Comparison of ENCODE assay signal across 8 cellular contexts in the genomic region with DNA sequence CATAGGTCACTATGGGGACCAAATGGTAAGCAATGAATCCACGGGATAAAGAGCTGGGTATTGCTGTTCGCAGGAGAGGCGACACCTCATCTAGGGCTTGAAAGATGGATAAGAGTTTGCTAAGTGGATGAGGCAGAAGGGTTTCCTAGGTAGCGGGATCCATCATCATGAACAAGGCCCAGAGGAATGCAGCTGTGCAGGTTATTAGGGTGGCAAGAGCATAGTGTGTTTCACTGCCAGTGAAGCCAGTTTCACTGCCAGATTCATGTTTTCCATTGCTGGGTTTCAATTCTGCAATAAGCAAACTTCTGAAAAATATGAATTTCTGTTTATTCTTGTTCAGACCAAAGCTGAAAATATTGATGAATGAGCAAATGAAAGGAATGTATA. TPM values are rescaled to one million over a fixed set of nuclear protein-coding genes. Genes with fewer than 3 reads are reported as not detected.
DNase-seq lines count a peak whose midpoint lies in the region; ATAC-seq and TF ChIP-seq lines count a peak whose summit lies in the region.

No MANE protein-coding gene starts in this region.

- H3K4me2 ChIP-seq in DND-41 (ENCODE audit: insufficient read depth, low read length), result peak overlapping the region; percentile 73

- peak overlapping the region; percentile 89 for H3K27ac ChIP-seq in DND-41 (ENCODE audit: low read length)

- H3K36me3 ChIP-seq in DND-41 (ENCODE audit: insufficient read depth, low read length), result no peaks in the 10 kb centered on the region

- peaks cover 34% of the 10 kb centered on the region for H3K4me1 ChIP-seq in DND-41 (ENCODE audit: insufficient read depth, low read length)

- peaks cover 25 to 26% of the 10 kb centered on the region in 2 donors for H3K4me1 Mint-ChIP-seq in effector memory CD8-positive, alpha-beta T cell (ENCODE audit: low read depth in 2 of 2)

- no peaks in the 10 kb centered on the region for H3K27me3 ChIP-seq in DND-41 (ENCODE audit: insufficient read depth, low read length, poor library complexity)

- H2AFZ ChIP-seq in DND-41 (ENCODE audit: low read depth, low read length), result peak overlapping the region; percentile 84

- H3K9me3 ChIP-seq in DND-41 (ENCODE audit: insufficient read depth, low read length, severe bottlenecking), result no peaks in the 10 kb centered on the region

- H3K4me3 ChIP-seq in DND-41 (ENCODE audit: low read depth in 1 of 2, low read length in 2 of 2), result peak overlapping the region in 1 of 2 experiments; percentile 55; a peak in 2 of 4 replicates

- no peak for TF ChIP-seq CTCF in DND-41 (IDR thresholded peaks at IDR 0.05; ENCODE audit: borderline replicate concordance, extremely low read depth, low read length, poor library complexity, severe bottlenecking)

- peak overlapping the region; percentile 89 to 95 for H3K27ac Mint-ChIP-seq in effector memory CD8-positive, alpha-beta T cell

- no peaks in the 10 kb centered on the region for H4K20me1 ChIP-seq in DND-41 (ENCODE audit: insufficient read depth, low read length)

- ATAC-seq in DND-41 (ENCODE audit: insufficient read depth, low read depth), result no peak
- ATAC-seq in GM21381 (IDR thresholded peaks at IDR 0.05; ENCODE audit: unreplicated experiment), result peak; percentile 40
- ATAC-seq in effector memory CD8-positive, alpha-beta T cell (replicated peaks), result no peak

- no peaks in the 10 kb centered on the region for H3K79me2 ChIP-seq in DND-41 (ENCODE audit: insufficient read depth, low read length)

- no peak for DNase-seq in DND-41
- DNase-seq in HT1080 (ENCODE audit: low read depth), result peak; percentile 43
- DNase-seq in effector memory CD8-positive, alpha-beta T cell, result no peak
- DNase-seq in cortex of kidney (lab: John Stamatoyannopoulos, UW), result no peak
- DNase-seq in NCI-H510A (lab: John Stamatoyannopoulos, UW), result no peak
- no peak for DNase-seq in DMS 273 treated with DMSO at 0.1 percent for 48 hours (lab: John Stamatoyannopoulos, UW)
- no peak for DNase-seq in GM19238 (ENCODE audit: insufficient read length, low spot score)

- H3K27me3 Mint-ChIP-seq in effector memory CD8-positive, alpha-beta T cell, result no peaks in the 10 kb centered on the region

- H3K4me3 Mint-ChIP-seq in effector memory CD8-positive, alpha-beta T cell, result peak overlapping the region; percentile 73 to 80

- peaks cover 19% of the 10 kb centered on the region for H3K36me3 Mint-ChIP-seq in effector memory CD8-positive, alpha-beta T cell (ENCODE audit: insufficient read depth)

- no peaks in the 10 kb centered on the region for H3K9me3 Mint-ChIP-seq in effector memory CD8-positive, alpha-beta T cell

- H3K9ac ChIP-seq in DND-41 (ENCODE audit: low read depth, low read length), result peak overlapping the region; percentile 59

RNA-seq across cellular contexts. Expression of a gene that starts 27.2 kb away (rescaled TPM):
- total RNA-seq in HT1080 (2014; rRNA removed; shearing (Covaris generic)), result 37.5 and 39.0 TPM in 2 replicates
- polyA plus RNA-seq in HT1080 (2015; cell fraction: cytosol; rRNA removed), result 27.1 and 37.1 TPM in 2 replicates
- 92.4 and 105 TPM in 2 replicates for polyA plus RNA-seq in HT1080 (2015; cell fraction: nucleus; rRNA removed)
